23 cellular contexts compared by ENCODE assay signal in genomic region chr2:169106563-169107545, GRCh38. TPM values are rescaled to one million over a fixed set of nuclear protein-coding genes. Genes with fewer than 3 reads are reported as not detected.
A peak's percentile ranks its signal among the peaks of the same experiment; 100 is the strongest.
DNase-seq lines count a peak whose midpoint lies in the region; ATAC-seq and TF ChIP-seq lines count a peak whose summit lies in the region.
"Had no signal": no experiment of that assay in that cellular context is flagged by ENCODE, and none has a peak within 500 bp of the region (broad histone marks: within the 10 kb centered on the region; RNA-seq: fewer than 3 reads in every experiment).

No MANE protein-coding gene starts in this region.

- H3K36me3 Mint-ChIP-seq in activated naive CD4-positive, alpha-beta T cell treated with anti-CD3 and anti-CD28 coated beads, Interleukin-2, amount 50 U/mL, for 24 hours, result no peaks in the 10 kb centered on the region
- no peaks in the 10 kb centered on the region for H3K36me3 Mint-ChIP-seq in activated CD8-positive, alpha-beta T cell treated with anti-CD3 and anti-CD28 coated beads for 36 hours (ENCODE audit: low read depth)
- H3K36me3 Mint-ChIP-seq: WTC11 had no signal

- no peak for TF ChIP-seq CTCF in activated CD8-positive, alpha-beta T cell treated with anti-CD3 and anti-CD28 coated beads for 36 hours (IDR thresholded peaks at IDR 0.05)
- TF ChIP-seq CTCF in upper lobe of left lung (IDR thresholded peaks at IDR 0.05), result no peak
- no peak for TF ChIP-seq CTCF in GM13977 (IDR thresholded peaks at IDR 0.05; ENCODE audit: extremely low read depth, insufficient read depth, missing control alignments)
- no peak for TF ChIP-seq CTCF in WERI-Rb-1 (IDR thresholded peaks at IDR 0.05; ENCODE audit: low read depth, low read length)

- WGBS in upper lobe of left lung, 2 donors, result 68 to 78% methylated on average over 6 of the region's 6 CpGs

- H3K27me3 Mint-ChIP-seq in activated naive CD4-positive, alpha-beta T cell treated with anti-CD3 and anti-CD28 coated beads, Interleukin-2, amount 50 U/mL, for 24 hours, result no peaks in the 10 kb centered on the region
- peaks cover 4% of the 10 kb centered on the region for H3K27me3 Mint-ChIP-seq in activated CD8-positive, alpha-beta T cell treated with anti-CD3 and anti-CD28 coated beads for 36 hours

- H3K27me3 ChIP-seq in upper lobe of left lung (no peaks in the 10 kb centered on the region), WERI-Rb-1 (ENCODE audit: insufficient read depth, low read depth, severe bottlenecking) (peaks cover 39% of the 10 kb centered on the region)
- H3K27me3 ChIP-seq: cardiac muscle cell, right atrium auricular region, stomach, uterus had no signal

- in situ Hi-C loops in GM13977 (cut with MboI; ENCODE audit: low pct_unique_long_range_greater_than_20kb, low sequenced_read_pairs, unreplicated experiment), result loop anchor here (10.0 to 25.0 kb wide), 2 partner anchors 72 to 145 kb away; partner anchors contain the start of gene ABCB11

- no peak overlapping the region for H3K4me3 ChIP-seq in upper lobe of left lung
- H3K4me3 ChIP-seq in WERI-Rb-1 (ENCODE audit: low read depth, low read length), result no peak overlapping the region
- H3K4me3 ChIP-seq: adrenal gland, cardiac muscle cell, hepatocyte, right atrium auricular region, stomach, uterus had no signal

- no peaks in the 10 kb centered on the region for H3K9me3 Mint-ChIP-seq in activated naive CD4-positive, alpha-beta T cell treated with anti-CD3 and anti-CD28 coated beads, Interleukin-2, amount 50 U/mL, for 24 hours
- no peaks in the 10 kb centered on the region for H3K9me3 Mint-ChIP-seq in activated CD8-positive, alpha-beta T cell treated with anti-CD3 and anti-CD28 coated beads for 36 hours
- H3K9me3 Mint-ChIP-seq: neural crest cell, WTC11 had no signal

- H3K36me3 ChIP-seq in upper lobe of left lung (no peaks in the 10 kb centered on the region), WERI-Rb-1 (no peaks in the 10 kb centered on the region)
- H3K36me3 ChIP-seq: adrenal gland, cardiac muscle cell, right atrium auricular region, stomach, uterus had no signal

- ATAC-seq in activated CD8-positive, alpha-beta T cell treated with anti-CD3 and anti-CD28 coated beads for 36 hours, result no peak
- ATAC-seq in upper lobe of left lung (ENCODE audit: low FRiP score in 2 of 2), result peak in 1 of 2 donors; percentile 33
- ATAC-seq: SK-N-SH treated with all-trans-retinoic acid at 6 μM for 48 hours, WTC11 had no signal

- TF ChIP-seq POLR2A in upper lobe of left lung (IDR thresholded peaks at IDR 0.05), result no peak

- H3K9me3 ChIP-seq in upper lobe of left lung, result no peaks in the 10 kb centered on the region
- no peaks in the 10 kb centered on the region for H3K9me3 ChIP-seq in WERI-Rb-1 (ENCODE audit: severe bottlenecking)
- H3K9me3 ChIP-seq: adrenal gland, right atrium auricular region, stomach, uterus had no signal

- intact Hi-C loops in activated CD8-positive, alpha-beta T cell treated with anti-CD3 and anti-CD28 coated beads for 36 hours (cut with micrococcal nuclease), result loop anchor here (10.0 kb wide), 1 partner anchor 142 kb away; no protein-coding TSS in a partner anchor
- intact Hi-C loops in cardiac septum (cut with DNase I), result no loop called here

- H3K27ac ChIP-seq in upper lobe of left lung (peak overlapping the region in 3 of 4 donors; percentile 32 to 74 (median 44)), WERI-Rb-1 (no peak overlapping the region)
- H3K27ac ChIP-seq: adrenal gland, cardiac muscle cell, hepatocyte, right atrium auricular region, uterus had no signal

- POLR2A ChIA-PET in activated CD8-positive, alpha-beta T cell treated with anti-CD3 and anti-CD28 coated beads for 36 hours (lab: Charles Lee), result no interaction called here

- peak overlapping the region; percentile 23 for H3K27ac Mint-ChIP-seq in activated naive CD4-positive, alpha-beta T cell treated with anti-CD3 and anti-CD28 coated beads, Interleukin-2, amount 50 U/mL, for 24 hours
- H3K27ac Mint-ChIP-seq in activated CD8-positive, alpha-beta T cell treated with anti-CD3 and anti-CD28 coated beads for 36 hours, result peak overlapping the region; percentile 2
- H3K27ac Mint-ChIP-seq: WTC11 had no signal

- H3K4me1 Mint-ChIP-seq in activated naive CD4-positive, alpha-beta T cell treated with anti-CD3 and anti-CD28 coated beads, Interleukin-2, amount 50 U/mL, for 24 hours, result peaks cover 50% of the 10 kb centered on the region
- H3K4me1 Mint-ChIP-seq in activated CD8-positive, alpha-beta T cell treated with anti-CD3 and anti-CD28 coated beads for 36 hours (ENCODE audit: low read depth), result peaks cover 54% of the 10 kb centered on the region

- CTCF ChIA-PET in activated CD8-positive, alpha-beta T cell treated with anti-CD3 and anti-CD28 coated beads for 36 hours (lab: Charles Lee), result interaction anchor here (0.8 to 9.6 kb wide), 7 partner anchors 8 to 145 kb away, joined by 3 to 136 read pairs (median 43); no protein-coding TSS in a partner anchor

- no peak overlapping the region for H3K4me3 Mint-ChIP-seq in activated naive CD4-positive, alpha-beta T cell treated with anti-CD3 and anti-CD28 coated beads, Interleukin-2, amount 50 U/mL, for 24 hours
- H3K4me3 Mint-ChIP-seq in activated CD8-positive, alpha-beta T cell treated with anti-CD3 and anti-CD28 coated beads for 36 hours, result no peak overlapping the region
- H3K4me3 Mint-ChIP-seq: neural crest cell, WTC11 had no signal

- no peak for TF ChIP-seq EP300 in upper lobe of left lung (IDR thresholded peaks at IDR 0.05)

- no peak for DNase-seq in activated naive CD4-positive, alpha-beta T cell treated with Interleukin-2 at 50 U/mL for 16 hours
- DNase-seq in NOMO-1 treated with DMSO at 0.1 percent for 48 hours (lab: John Stamatoyannopoulos, UW; ENCODE audit: unreplicated experiment) (peak; percentile 71), upper lobe of left lung (no peak), cardiac septum (ENCODE audit: low spot score) (no peak), GM13977 (ENCODE audit: low spot score) (no peak), WERI-Rb-1 (no peak)
- DNase-seq in activated CD8-positive, alpha-beta T cell treated with anti-CD3 and anti-CD28 coated beads for 36 hours, result no peak
- DNase-seq: activated CD8-positive, alpha-beta memory T cell treated with anti-CD3 and anti-CD28 coated beads, Interleukin-2, amount 50 U/mL, for 4 hours; adrenal gland; H7; mesenchymal stem cell; NCI-H2081; NCI-H524 treated with DMSO at 0.1 percent for 48 hours; stomach; uterus had no signal

- H3K4me1 ChIP-seq in upper lobe of left lung, result peaks cover 0 to 16% (median 6%) of the 10 kb centered on the region in 4 donors
- H3K4me1 ChIP-seq: adrenal gland, right atrium auricular region, uterus had no signal

RNA-seq across cellular contexts. Expression of gene DHRS9, which starts 37.5 kb away (rescaled TPM):
- not detected for total RNA-seq in activated CD8-positive, alpha-beta T cell treated with anti-CD3 and anti-CD28 coated beads for 36 hours
- total RNA-seq in upper lobe of left lung, result 10 to 100 TPM in 1 of 6 donors, 1 to 10 TPM in 5; 2.1 to 24.2 (median 4.6) TPM
- 9.8 TPM for total RNA-seq in cardiac septum
- total RNA-seq: cardiac muscle cell, H7, kidney epithelial cell, neural crest cell, WTC11 had no signal
